Comparison of ENCODE assay signal across 8 cellular contexts in genomic region chr9:101530076-101530711, GRCh38. TPM values are rescaled to one million over a fixed set of nuclear protein-coding genes. Genes with fewer than 3 reads are reported as not detected.
DNase-seq lines count a peak whose midpoint lies in the region; ATAC-seq and TF ChIP-seq lines count a peak whose summit lies in the region.

No MANE protein-coding gene starts in this region.

- ATAC-seq in GM21528 (IDR thresholded peaks at IDR 0.05; ENCODE audit: low FRiP score, unreplicated experiment) (peak; percentile 46), IMR-90 (ENCODE audit: low read depth) (peak; percentile 48)

- H2AK9ac ChIP-seq in IMR-90 (replicated peaks; ENCODE audit: low read depth, low read length, poor library complexity), result no peak overlapping the region

- H3K56ac ChIP-seq in IMR-90 (ENCODE audit: extremely low read depth, insufficient read depth, low read length), result no peak overlapping the region

- no peaks in the 10 kb centered on the region for H3K36me3 Mint-ChIP-seq in neural crest cell (ENCODE audit: low read depth)

- POLR2A ChIA-PET in IMR-90 (lab: Charles Lee; ENCODE audit: unreplicated experiment), result no interaction called here

- DNase-seq in DMS153 treated with DMSO at 0.1 percent for 48 hours (lab: John Stamatoyannopoulos, UW; ENCODE audit: unreplicated experiment) (peak; percentile 55), IMR-90 (peak; percentile 82), OCI-M1 (lab: John Stamatoyannopoulos, UW) (peak; percentile 92), activated T-cell treated with anti-CD3 and anti-CD28 coated beads for 24 hours (ENCODE audit: low read depth) (peak; percentile 65), esophagus squamous epithelium (lab: John Stamatoyannopoulos, UW) (no peak), neural crest cell (ENCODE audit: low read depth, low spot score) (peak; percentile 68), substantia nigra (lab: John Stamatoyannopoulos, UW) (peak in 44 of 49 donors; percentile 4 to 76 (median 43))

- no peak overlapping the region for H3K4me3 ChIP-seq in IMR-90 (ENCODE audit: insufficient read depth, low read depth, low read length)
- H3K4me3 ChIP-seq in esophagus squamous epithelium, result no peak overlapping the region

- CTCF ChIA-PET in IMR-90 (lab: Yijun Ruan, JAX), result interaction anchor here (0.6 to 2.8 kb wide), 12 partner anchors 10 to 97 kb away, joined by 3 to 18 read pairs (median 5); no protein-coding TSS in a partner anchor

- H3K23ac ChIP-seq in IMR-90 (ENCODE audit: low read depth, low read length), result no peak overlapping the region

- in situ Hi-C loops in IMR-90 (cut with MboI; ENCODE audit: low sequenced_read_pairs), result loop anchor here (5.0 kb wide), 1 partner anchor 73 kb away; no protein-coding TSS in a partner anchor

- H4K5ac ChIP-seq in IMR-90 (ENCODE audit: low read depth, low read length), result no peak overlapping the region

- no peak overlapping the region for H2AK5ac ChIP-seq in IMR-90 (ENCODE audit: low read depth, low read length)

- dilution Hi-C loops in IMR-90 (cut with HindIII; ENCODE audit: low sequenced_read_pairs, unreplicated experiment), result no loop called here

- no peak overlapping the region for H2BK20ac ChIP-seq in IMR-90 (ENCODE audit: low read depth, low read length)

- no peak overlapping the region for H3K18ac ChIP-seq in IMR-90 (ENCODE audit: low read depth, low read length)

- H3K27ac Mint-ChIP-seq in neural crest cell (ENCODE audit: unreplicated experiment), result no peak overlapping the region

- no peak overlapping the region for H3K27ac ChIP-seq in IMR-90 (ENCODE audit: insufficient read depth, low read length)
- no peak overlapping the region for H3K27ac ChIP-seq in esophagus squamous epithelium
- no peak overlapping the region for H3K27ac ChIP-seq in substantia nigra (ENCODE audit: low read depth, low read length, poor library complexity, severe bottlenecking)

- TF ChIP-seq CTCF in IMR-90 (conservative IDR thresholded peaks at IDR 0.05; ENCODE audit: low read depth, low read length) (peak; percentile 90), esophagus squamous epithelium (IDR thresholded peaks at IDR 0.05) (peak; percentile 63 to 88 (median 86)), neural crest cell (conservative IDR thresholded peaks at IDR 0.05) (peak; percentile 88)

- peaks cover 16% of the 10 kb centered on the region for H3K4me1 Mint-ChIP-seq in neural crest cell

- H3K36me3 ChIP-seq in IMR-90 (ENCODE audit: control insufficient read depth, insufficient read depth, low read length), result no peaks in the 10 kb centered on the region
- peaks cover 0 to under 1% (median 0%) of the 10 kb centered on the region in 3 donors for H3K36me3 ChIP-seq in esophagus squamous epithelium

- H3K9me3 Mint-ChIP-seq in neural crest cell, result no peaks in the 10 kb centered on the region

- H2AFZ ChIP-seq in IMR-90 (replicated peaks; ENCODE audit: low read length, poor library complexity), result peak overlapping the region; percentile 57

- H3K9me3 ChIP-seq in IMR-90 (ENCODE audit: control insufficient read depth, insufficient read depth, low read length), result no peaks in the 10 kb centered on the region
- H3K9me3 ChIP-seq in esophagus squamous epithelium, result no peaks in the 10 kb centered on the region

- no peak overlapping the region for H4K91ac ChIP-seq in IMR-90 (ENCODE audit: insufficient read depth, low read depth, low read length)

- H3K79me1 ChIP-seq in IMR-90 (ENCODE audit: low read depth in 1 of 2, low read length in 2 of 2), result peaks cover 5 to 6% of the 10 kb centered on the region in 2 experiments; a peak in 3 of 4 replicates

- H3K4me1 ChIP-seq in IMR-90 (ENCODE audit: control insufficient read depth, insufficient read depth, low read length), result no peaks in the 10 kb centered on the region; the same call in 1 of the 2 replicates
- peaks cover 4 to 32% (median 13%) of the 10 kb centered on the region in 3 donors for H3K4me1 ChIP-seq in esophagus squamous epithelium

- H3K27me3 ChIP-seq in IMR-90 (ENCODE audit: control insufficient read depth, insufficient read depth, low read length) (no peaks in the 10 kb centered on the region), esophagus squamous epithelium (no peaks in the 10 kb centered on the region)

- peak; percentile 87 for TF ChIP-seq RAD21 in IMR-90 (IDR thresholded peaks at IDR 0.05; ENCODE audit: low read length)

- no CpG with 5 or more reads among the region's 6 CpGs for WGBS in IMR-90 (ENCODE audit: extremely low coverage in 2 of 2, insufficient read length in 1 of 2), 2 experiments
- WGBS in esophagus squamous epithelium, 2 donors, result 16% methylated on average over 6 of the region's 6 CpGs

- peak overlapping the region; percentile 52 for H3K4me3 Mint-ChIP-seq in neural crest cell

- no peak overlapping the region for H2BK15ac ChIP-seq in IMR-90 (ENCODE audit: low read depth, low read length)

- no peaks in the 10 kb centered on the region for H3K9me1 ChIP-seq in IMR-90 (ENCODE audit: insufficient read depth, low read length)

- H3K27me3 Mint-ChIP-seq in neural crest cell (ENCODE audit: low read depth), result no peaks in the 10 kb centered on the region

- TF ChIP-seq POLR2A in IMR-90 (IDR thresholded peaks at IDR 0.05; ENCODE audit: low read depth, low read length), result no peak
- no peak for TF ChIP-seq POLR2A in esophagus squamous epithelium (IDR thresholded peaks at IDR 0.05)

- H3K14ac ChIP-seq in IMR-90 (replicated peaks; ENCODE audit: low read depth, low read length), result no peak overlapping the region

- H4K20me1 ChIP-seq in IMR-90 (ENCODE audit: insufficient read depth, low read length), result no peaks in the 10 kb centered on the region

- intact Hi-C loops in IMR-90 (cut with micrococcal nuclease) (loop anchor here (1.0 to 5.0 kb wide), 4 partner anchors 43 to 133 kb away; partner anchors contain the start of genes MRPL50 and ZNF189), esophagus squamous epithelium (cut with DNase I) (no loop called here)

- H3K4me2 ChIP-seq in IMR-90 (ENCODE audit: low read depth, low read length), result no peak overlapping the region

- no TSS peak for BruUV-seq in IMR-90 (replicated peaks; lab: Mats Ljungman, UMichigan)

- no peak overlapping the region for H4K8ac ChIP-seq in IMR-90 (ENCODE audit: low read depth in 2 of 2, low read length in 2 of 2)

- no peak overlapping the region for H2BK5ac ChIP-seq in IMR-90 (ENCODE audit: low read depth, low read length, poor library complexity, severe bottlenecking)

- no peak overlapping the region for H2BK120ac ChIP-seq in IMR-90 (ENCODE audit: low read depth, low read length)

- H3K4ac ChIP-seq in IMR-90 (ENCODE audit: low read depth, low read length), result no peak overlapping the region

- no peak overlapping the region for H3K9ac ChIP-seq in IMR-90 (ENCODE audit: low read depth, low read length)

TF ChIP-seq in IMR-90, 13 proteins besides CTCF, POLR2A, EP300 and RAD21:
- TF ChIP-seq NFE2L2 (IDR thresholded peaks at IDR 0.05; ENCODE audit: low read depth, low read length) (no peak), SMC3 (IDR thresholded peaks at IDR 0.05; ENCODE audit: low read depth, low read length) (peak; percentile 97)

RNA-seq across cellular contexts. Expression of gene RNF20, which starts 3.5 kb away (rescaled TPM):
- total RNA-seq in IMR-90 (2012; rRNA removed), result 21.3 and 30.8 TPM in 2 replicates
- 10.1 and 13.7 TPM in 2 replicates for polyA plus RNA-seq in IMR-90 (2012; rRNA removed)
- 2.0 and 4.0 TPM in 2 replicates for polyA plus RNA-seq in IMR-90 (2012; cell fraction: cytosol; rRNA removed)
- 1.3 and 8.6 TPM in 2 replicates for polyA plus RNA-seq in IMR-90 (2012; cell fraction: nucleus; rRNA removed; ENCODE audit: low replicate concordance)
- total RNA-seq in esophagus squamous epithelium, result 10 to 100 TPM; 17.3 to 24.6 (median 20.9) TPM
- total RNA-seq in neural crest cell, result 66.6 and 70.2 TPM in 2 replicates
